1 cellular context compared by ENCODE assay signal in genomic region chr7:5441840-5442513, GRCh38.
TF ChIP-seq lines count a peak whose summit lies in the region.

No MANE protein-coding gene starts in this region.

TF ChIP-seq in SK-N-SH, 30 proteins besides CTCF, POLR2A, EP300 and RAD21 (continued from another document):
- TF ChIP-seq USF1 (IDR thresholded peaks at IDR 0.05; ENCODE audit: borderline replicate concordance, low read depth) (no peak), ELF1 (IDR thresholded peaks at IDR 0.05) (no peak)
TF ChIP-seq in SK-N-SH: peak in this region for 0.
